Comparison of ENCODE assay signal across 1 cellular context in genomic region chr9:106878081-106878837, GRCh38.
TF ChIP-seq lines count a peak whose summit lies in the region.

No MANE protein-coding gene starts in this region.

TF ChIP-seq in GM23338, 12 proteins besides CTCF, POLR2A, EP300 and RAD21 (continued from another document):
- TF ChIP-seq ZNF462 (CRISPR knock-in tag; IDR thresholded peaks at IDR 0.05) = peak; percentile 61; the same call in 1 of the 2 replicates
- TF ChIP-seq, protein P1, sequence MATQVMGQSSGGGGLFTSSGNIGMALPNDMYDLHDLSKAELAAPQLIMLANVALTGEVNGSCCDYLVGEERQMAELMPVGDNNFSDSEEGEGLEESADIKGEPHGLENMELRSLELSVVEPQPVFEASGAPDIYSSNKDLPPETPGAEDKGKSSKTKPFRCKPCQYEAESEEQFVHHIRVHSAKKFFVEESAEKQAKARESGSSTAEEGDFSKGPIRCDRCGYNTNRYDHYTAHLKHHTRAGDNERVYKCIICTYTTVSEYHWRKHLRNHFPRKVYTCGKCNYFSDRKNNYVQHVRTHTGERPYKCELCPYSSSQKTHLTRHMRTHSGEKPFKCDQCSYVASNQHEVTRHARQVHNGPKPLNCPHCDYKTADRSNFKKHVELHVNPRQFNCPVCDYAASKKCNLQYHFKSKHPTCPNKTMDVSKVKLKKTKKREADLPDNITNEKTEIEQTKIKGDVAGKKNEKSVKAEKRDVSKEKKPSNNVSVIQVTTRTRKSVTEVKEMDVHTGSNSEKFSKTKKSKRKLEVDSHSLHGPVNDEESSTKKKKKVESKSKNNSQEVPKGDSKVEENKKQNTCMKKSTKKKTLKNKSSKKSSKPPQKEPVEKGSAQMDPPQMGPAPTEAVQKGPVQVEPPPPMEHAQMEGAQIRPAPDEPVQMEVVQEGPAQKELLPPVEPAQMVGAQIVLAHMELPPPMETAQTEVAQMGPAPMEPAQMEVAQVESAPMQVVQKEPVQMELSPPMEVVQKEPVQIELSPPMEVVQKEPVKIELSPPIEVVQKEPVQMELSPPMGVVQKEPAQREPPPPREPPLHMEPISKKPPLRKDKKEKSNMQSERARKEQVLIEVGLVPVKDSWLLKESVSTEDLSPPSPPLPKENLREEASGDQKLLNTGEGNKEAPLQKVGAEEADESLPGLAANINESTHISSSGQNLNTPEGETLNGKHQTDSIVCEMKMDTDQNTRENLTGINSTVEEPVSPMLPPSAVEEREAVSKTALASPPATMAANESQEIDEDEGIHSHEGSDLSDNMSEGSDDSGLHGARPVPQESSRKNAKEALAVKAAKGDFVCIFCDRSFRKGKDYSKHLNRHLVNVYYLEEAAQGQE (IDR thresholded peaks at IDR 0.05; ENCODE audit: unreplicated experiment) = no peak
- no peak for TF ChIP-seq STAT1 (IDR thresholded peaks at IDR 0.05; ENCODE audit: unreplicated experiment)
- TF ChIP-seq JUNB (IDR thresholded peaks at IDR 0.05; ENCODE audit: unreplicated experiment) = no peak
- TF ChIP-seq ETS1 (IDR thresholded peaks at IDR 0.05) = no peak
- no peak for TF ChIP-seq POLR2AphosphoS5 (IDR thresholded peaks at IDR 0.05; ENCODE audit: low read depth)
